Comparison of ENCODE assay signal across 11 cellular contexts in the genomic region with DNA sequence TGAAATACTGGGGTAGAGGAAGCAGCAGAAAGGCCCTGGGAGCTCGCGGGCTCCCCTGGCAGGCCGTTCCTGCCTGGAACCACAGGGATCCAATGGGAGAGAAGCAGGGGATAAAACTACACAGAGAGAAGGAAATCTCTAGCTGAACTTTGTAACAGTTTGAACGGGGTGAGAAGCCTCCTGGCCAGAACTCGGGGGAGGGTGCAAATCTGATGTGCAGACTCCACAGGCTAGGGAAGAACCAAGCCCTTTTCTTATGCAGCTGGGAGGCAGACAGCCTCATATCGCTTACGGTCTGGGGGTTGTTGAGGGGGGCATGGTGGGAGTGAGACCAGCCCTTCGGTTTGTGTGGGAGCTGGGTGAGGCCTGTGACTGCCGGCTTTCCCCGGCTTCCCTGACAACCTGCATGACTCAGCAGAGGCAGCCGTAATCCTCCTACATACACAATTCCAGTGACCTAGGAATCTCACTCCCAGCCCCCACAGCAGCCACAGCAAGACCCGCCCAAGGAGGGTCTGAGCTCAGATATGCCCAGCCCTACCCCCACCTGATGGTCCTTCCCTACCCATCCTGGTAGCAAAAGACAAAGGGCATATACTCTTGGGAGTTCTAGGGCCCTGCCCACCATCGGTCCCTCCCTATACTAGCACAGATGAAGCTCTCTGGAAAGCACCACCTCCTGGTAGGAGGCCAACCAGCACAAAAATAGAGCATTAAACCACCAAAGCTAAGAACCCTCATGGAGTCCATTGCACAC.
DNase-seq lines count a peak whose midpoint lies in the region; ATAC-seq and TF ChIP-seq lines count a peak whose summit lies in the region.
"Had no signal": no experiment of that assay in that cellular context is flagged by ENCODE, and none has a peak within 500 bp of the region (broad histone marks: within the 10 kb centered on the region; RNA-seq: fewer than 3 reads in every experiment).

No MANE protein-coding gene starts in this region.

- peak overlapping the region; percentile 59 for H4K12ac ChIP-seq in trophoblast cell (ENCODE audit: low read depth, low read length)

- peak overlapping the region; percentile 72 for H2BK5ac ChIP-seq in trophoblast cell (ENCODE audit: low read depth, low read length, poor library complexity)

- H3K36me3 ChIP-seq in WERI-Rb-1: no peaks in the 10 kb centered on the region
- no peaks in the 10 kb centered on the region for H3K36me3 ChIP-seq in trophoblast cell (ENCODE audit: control insufficient read depth in 1 of 2, insufficient read depth in 2 of 2, low read length in 2 of 2)
- no peaks in the 10 kb centered on the region for H3K36me3 ChIP-seq in transverse colon
- H3K36me3 ChIP-seq: BLaER1 had no signal

- H4K8ac ChIP-seq in trophoblast cell (ENCODE audit: low read depth, low read length): peak overlapping the region; percentile 51

- no peak overlapping the region for H2AK5ac ChIP-seq in trophoblast cell (ENCODE audit: low read length)

- H3K9me3 ChIP-seq in WERI-Rb-1 (ENCODE audit: severe bottlenecking) (peaks cover 3% of the 10 kb centered on the region), trophoblast cell (ENCODE audit: insufficient read depth, low read depth, low read length) (no peaks in the 10 kb centered on the region), transverse colon (no peaks in the 10 kb centered on the region)
- H3K9me3 ChIP-seq: BLaER1 had no signal

- peak overlapping the region; percentile 73 for H2BK12ac ChIP-seq in trophoblast cell (ENCODE audit: low read length)

- TF ChIP-seq CTCF in WERI-Rb-1 (IDR thresholded peaks at IDR 0.05; ENCODE audit: low read depth, low read length) (no peak), transverse colon (IDR thresholded peaks at IDR 0.05) (no peak)

- H3K14ac ChIP-seq in trophoblast cell (ENCODE audit: low read length): peak overlapping the region; percentile 40

- H3K4me2 ChIP-seq in trophoblast cell (ENCODE audit: low read length): peak overlapping the region; percentile 36
- H3K4me2 ChIP-seq: BLaER1 had no signal

- H2AFZ ChIP-seq in trophoblast cell (ENCODE audit: insufficient read depth, low read length, poor library complexity): peak overlapping the region; percentile 20

- peaks cover 14% of the 10 kb centered on the region for H3K79me1 ChIP-seq in trophoblast cell (ENCODE audit: low read length)

- peak overlapping the region; percentile 81 for H2BK120ac ChIP-seq in trophoblast cell (ENCODE audit: insufficient read depth, low read length, poor library complexity)

- peaks cover 5% of the 10 kb centered on the region for H3K79me2 ChIP-seq in trophoblast cell (ENCODE audit: control insufficient read depth, insufficient read depth, low read length, poor library complexity)

- H3K4me3 ChIP-seq in WERI-Rb-1 (ENCODE audit: low read depth, low read length) (no peak overlapping the region), trophoblast cell (ENCODE audit: low read depth, low read length) (no peak overlapping the region), transverse colon (no peak overlapping the region)
- H3K4me3 ChIP-seq: BLaER1 had no signal

- in situ Hi-C loops in transverse colon (cut with MboI; ENCODE audit: low pct_ligation_motif_present in 1 of 4, low pct_unique_long_range_greater_than_20kb in 1 of 4, low sequenced_read_pairs in 3 of 4): no loop called here

- WGBS in trophoblast cell (ENCODE audit: extremely low coverage, insufficient coverage, insufficient read length): no CpG with 5 or more reads among the region's 13 CpGs
- 57% methylated on average over 13 of the region's 13 CpGs; no CpG with 5 or more reads in 1 of the 2 donors for WGBS in transverse colon (ENCODE audit: low coverage in 1 of 2), 2 donors

- H3K9ac ChIP-seq in trophoblast cell (ENCODE audit: low read length): no peak overlapping the region
- H3K9ac ChIP-seq: BLaER1 had no signal

- no peak for TF ChIP-seq EP300 in transverse colon (IDR thresholded peaks at IDR 0.05; ENCODE audit: low read depth)

- H3K4ac ChIP-seq in trophoblast cell (ENCODE audit: low read depth, low read length): no peak overlapping the region

- ATAC-seq in Right ventricle myocardium superior (ENCODE audit: poor library complexity) (peak; percentile 77), GM19455 (IDR thresholded peaks at IDR 0.05; ENCODE audit: unreplicated experiment) (no peak)
- ATAC-seq: activated T-helper 17 cell treated with anti-CD3 and anti-CD28 coated beads, Interleukin-2, amount 50 U/mL, for 72 hours had no signal

- H3K18ac ChIP-seq in trophoblast cell (ENCODE audit: low read length): peak overlapping the region; percentile 66

- TF ChIP-seq POLR2A in transverse colon (IDR thresholded peaks at IDR 0.05): no peak

- intact Hi-C loops in Right ventricle myocardium superior (cut with DNase I): loop anchor here (10.0 kb wide), 1 partner anchor 144 kb away; a partner anchor contains a TSS
- intact Hi-C loops in transverse colon (cut with DNase I; ENCODE audit: low total_unique reads): no loop called here

- H3K27me3 ChIP-seq in WERI-Rb-1 (ENCODE audit: insufficient read depth, low read depth, severe bottlenecking) (no peaks in the 10 kb centered on the region), trophoblast cell (ENCODE audit: insufficient read depth, low read length) (no peaks in the 10 kb centered on the region), transverse colon (no peaks in the 10 kb centered on the region)
- H3K27me3 ChIP-seq: BLaER1 had no signal

- DNase-seq in DMS 273 treated with DMSO at 0.1 percent for 48 hours (lab: John Stamatoyannopoulos, UW) (peak; percentile 5), WERI-Rb-1 (peak; percentile 41), Right ventricle myocardium superior (peak; percentile 72), trophoblast cell (no peak), HuH-7 (ENCODE audit: low spot score) (no peak), transverse colon (no peak), DMS153 (lab: John Stamatoyannopoulos, UW) (no peak)
- DNase-seq: NCI-H1694 treated with DMSO at 0.1 percent for 48 hours had no signal

- no peak overlapping the region for H3K23ac ChIP-seq in trophoblast cell (ENCODE audit: low read length)

- H3K4me1 ChIP-seq in trophoblast cell (ENCODE audit: control insufficient read depth in 1 of 2, insufficient read depth in 2 of 2, low read length in 2 of 2) (peaks cover 7 to 9% of the 10 kb centered on the region in 2 experiments), transverse colon (peaks cover 0 to 7% (median 2%) of the 10 kb centered on the region in 4 donors)
- H3K4me1 ChIP-seq: BLaER1 had no signal

- H4K91ac ChIP-seq in trophoblast cell (ENCODE audit: low read depth, low read length): peak overlapping the region; percentile 73

- H3K27ac ChIP-seq in WERI-Rb-1: no peak overlapping the region
- peak overlapping the region; percentile 37 for H3K27ac ChIP-seq in trophoblast cell (ENCODE audit: low read depth, low read length)
- H3K27ac ChIP-seq in transverse colon: no peak overlapping the region
- H3K27ac ChIP-seq: BLaER1 had no signal

Comparison
In these comparisons a context has a peak if more than half of its experiments do, and no peak if none do; other contexts are left out.
1. DNase-seq: peak in DMS 273 treated with DMSO at 0.1 percent for 48 hours (single experiment), WERI-Rb-1 (single experiment) and Right ventricle myocardium superior (single experiment); none in trophoblast cell (0 of 2), HuH-7 (single experiment), transverse colon (single experiment) and DMS153 (single experiment).